In genomic region chr10:71753960-71754505, GRCh38 we compare ENCODE assay signal across 13 cellular contexts. TPM values are rescaled to one million over a fixed set of nuclear protein-coding genes. Genes with fewer than 3 reads are reported as not detected.
A peak's percentile ranks its signal among the peaks of the same experiment; 100 is the strongest.
DNase-seq lines count a peak whose midpoint lies in the region; ATAC-seq and TF ChIP-seq lines count a peak whose summit lies in the region.
"Had no signal": no experiment of that assay in that cellular context is flagged by ENCODE, and none has a peak within 500 bp of the region (broad histone marks: within the 10 kb centered on the region; RNA-seq: fewer than 3 reads in every experiment).

No MANE protein-coding gene starts in this region.

- no peaks in the 10 kb centered on the region for H3K79me2 ChIP-seq in Karpas-422 (ENCODE audit: low read length)

- H3K4me1 Mint-ChIP-seq in IgD-negative memory B cell: peaks cover 50 to 66% (median 53%) of the 10 kb centered on the region in 3 donors
- H3K4me1 Mint-ChIP-seq in natural killer cell: peaks cover 53 to 79% of the 10 kb centered on the region in 2 donors

- no peaks in the 10 kb centered on the region for H3K9me3 ChIP-seq in BLaER1
- H3K9me3 ChIP-seq in effector memory CD4-positive, alpha-beta T cell (ENCODE audit: control insufficient read depth, low read length): no peaks in the 10 kb centered on the region
- H3K9me3 ChIP-seq in Karpas-422 (ENCODE audit: low read length): no peaks in the 10 kb centered on the region

- H3K4me2 ChIP-seq in BLaER1 (peak overlapping the region; percentile 95), Karpas-422 (ENCODE audit: low read depth, low read length, poor library complexity, severe bottlenecking) (no peak overlapping the region)

- H3K4me1 ChIP-seq in BLaER1 (peaks cover 89% of the 10 kb centered on the region), Karpas-422 (ENCODE audit: low read length) (peaks cover 37% of the 10 kb centered on the region)
- peaks cover 99% of the 10 kb centered on the region for H3K4me1 ChIP-seq in effector memory CD4-positive, alpha-beta T cell (ENCODE audit: control insufficient read depth, insufficient read depth, low read length, poor library complexity, severe bottlenecking)
- H3K4me1 ChIP-seq: foreskin keratinocyte had no signal

- H3K9me2 ChIP-seq in Karpas-422 (replicated peaks; ENCODE audit: insufficient read depth, low read length): no peaks in the 10 kb centered on the region

- H3K36me3 Mint-ChIP-seq in IgD-negative memory B cell (peaks cover 6% of the 10 kb centered on the region), natural killer cell (peaks cover 9% of the 10 kb centered on the region)

- TF ChIP-seq CTCF in natural killer cell (IDR thresholded peaks at IDR 0.05): no peak

- H3K27ac ChIP-seq in BLaER1 (no peak overlapping the region), Karpas-422 (ENCODE audit: low read length) (no peak overlapping the region)
- H3K27ac ChIP-seq in effector memory CD4-positive, alpha-beta T cell (ENCODE audit: insufficient read depth, low read length, poor library complexity, severe bottlenecking): peak overlapping the region; percentile 37
- H3K27ac ChIP-seq: foreskin keratinocyte had no signal

- ATAC-seq in natural killer cell (no peak), GM18511 (IDR thresholded peaks at IDR 0.05; ENCODE audit: unreplicated experiment) (no peak)
- ATAC-seq: foreskin keratinocyte had no signal

- CTCF ChIA-PET in HEK293T (lab: Yijun Ruan, JAX): no interaction called here

- H3K27me3 Mint-ChIP-seq in IgD-negative memory B cell (no peaks in the 10 kb centered on the region), natural killer cell (ENCODE audit: low read depth in 2 of 2) (no peaks in the 10 kb centered on the region)

- H4K20me1 ChIP-seq in BLaER1 (no peaks in the 10 kb centered on the region), Karpas-422 (ENCODE audit: insufficient read depth, low read depth, low read length) (peaks cover 6% of the 10 kb centered on the region; the same call in 1 of the 2 replicates)

- intact Hi-C loops in natural killer cell (cut with micrococcal nuclease): no loop called here

- H3K9me3 Mint-ChIP-seq in IgD-negative memory B cell (no peaks in the 10 kb centered on the region), natural killer cell (no peaks in the 10 kb centered on the region)

- POLR2A ChIA-PET in HEK293T (lab: Yijun Ruan, JAX): no interaction called here

- H3K4me3 ChIP-seq in BLaER1 (no peak overlapping the region), Karpas-422 (ENCODE audit: low read length) (no peak overlapping the region)
- no peak overlapping the region for H3K4me3 ChIP-seq in effector memory CD4-positive, alpha-beta T cell (ENCODE audit: insufficient read depth, low read depth, low read length, poor library complexity, severe bottlenecking)

- H2AFZ ChIP-seq in Karpas-422 (ENCODE audit: low read length): no peak overlapping the region

- peaks cover 3% of the 10 kb centered on the region; the same call in 1 of the 2 replicates for H3K27me3 ChIP-seq in BLaER1
- no peaks in the 10 kb centered on the region for H3K27me3 ChIP-seq in effector memory CD4-positive, alpha-beta T cell (replicated peaks; ENCODE audit: control insufficient read depth, insufficient read depth, low read length, poor library complexity, severe bottlenecking)
- no peaks in the 10 kb centered on the region for H3K27me3 ChIP-seq in Karpas-422 (ENCODE audit: low read length)
- H3K27me3 ChIP-seq: foreskin keratinocyte had no signal

- no peak for DNase-seq in effector memory CD4-positive, alpha-beta T cell
- DNase-seq in natural killer cell (no peak), Karpas-422 (no peak), HEK293T (ENCODE audit: extremely low spot score) (no peak)
- DNase-seq in stimulated activated CD4-positive, alpha-beta T cell treated with anti-CD3 and anti-CD28 coated beads, Interleukin-1b, Interleukin-23, amount 100 ng/mL, for 48 hours: no peak
- DNase-seq: activated CD4-positive, alpha-beta T cell treated with anti-CD3 and anti-CD28 coated beads for 48 hours; foreskin keratinocyte had no signal

- no peaks in the 10 kb centered on the region for H3K36me3 ChIP-seq in BLaER1
- H3K36me3 ChIP-seq in effector memory CD4-positive, alpha-beta T cell (ENCODE audit: control insufficient read depth, insufficient read depth, low read length): peaks cover 47% of the 10 kb centered on the region
- no peaks in the 10 kb centered on the region for H3K36me3 ChIP-seq in Karpas-422 (ENCODE audit: insufficient read depth, low read length)

- H3K4me3 Mint-ChIP-seq in IgD-negative memory B cell (peak overlapping the region in 3 of 4 donors; percentile 50 to 84 (median 51)), natural killer cell (no peak overlapping the region)

- H3K27ac Mint-ChIP-seq in IgD-negative memory B cell (peak overlapping the region; percentile 82 to 90 (median 87)), natural killer cell (peak overlapping the region; percentile 82 to 96)

- H3K9ac ChIP-seq in BLaER1 (no peak overlapping the region), Karpas-422 (ENCODE audit: low read length) (no peak overlapping the region)

TF ChIP-seq in HEK293T, 16 proteins besides CTCF, POLR2A, EP300 and RAD21:
- no peak for TF ChIP-seq CTBP1 (IDR thresholded peaks at IDR 0.05; ENCODE audit: borderline replicate concordance)
- TF ChIP-seq FOXA1 (IDR thresholded peaks at IDR 0.05): no peak
- no peak for TF ChIP-seq LEF1 (IDR thresholded peaks at IDR 0.05; ENCODE audit: borderline replicate concordance)
- TF ChIP-seq SUZ12 (IDR thresholded peaks at IDR 0.05): no peak
- TF ChIP-seq PKNOX1 (IDR thresholded peaks at IDR 0.05): no peak

RNA-seq across cellular contexts. Expression of gene VSIR, which starts 19.3 kb away (rescaled TPM):
- polyA plus RNA-seq in IgD-negative memory B cell: 73.6 TPM
- 100 to 1,000 TPM; 134 to 193 (median 178) TPM for total RNA-seq in natural killer cell
- 0.07 and 1.8 TPM in 2 replicates for total RNA-seq in Karpas-422 (2014; rRNA removed; shearing (Covaris generic); ENCODE audit: low replicate concordance)

RNA-seq across cellular contexts. Expression of gene C10orf105, which starts 34.5 kb away (rescaled TPM):
- polyA plus RNA-seq in IgD-negative memory B cell: not detected
- under 1 TPM; 0.14 to 0.52 (median 0.40) TPM for total RNA-seq in natural killer cell
- not detected in 2 replicates for total RNA-seq in Karpas-422 (2014; rRNA removed; shearing (Covaris generic); ENCODE audit: low replicate concordance)
- total RNA-seq: dermis microvascular lymphatic vessel endothelial cell, foreskin keratinocyte, LHCN-M2 had no signal
- polyA plus RNA-seq: foreskin keratinocyte, keratinocyte had no signal

Comparison
In these comparisons a context has a peak if more than half of its experiments do, and no peak if none do; other contexts are left out.
1. RNA of gene VSIR, which starts 19.3 kb away (total RNA-seq): 134 to 193 TPM in natural killer cell; 0.07 to 1.8 TPM in Karpas-422; every median in the first group is over 10 times any median in the second.